ENCODE assay signal across 8 cellular contexts in the genomic region with DNA sequence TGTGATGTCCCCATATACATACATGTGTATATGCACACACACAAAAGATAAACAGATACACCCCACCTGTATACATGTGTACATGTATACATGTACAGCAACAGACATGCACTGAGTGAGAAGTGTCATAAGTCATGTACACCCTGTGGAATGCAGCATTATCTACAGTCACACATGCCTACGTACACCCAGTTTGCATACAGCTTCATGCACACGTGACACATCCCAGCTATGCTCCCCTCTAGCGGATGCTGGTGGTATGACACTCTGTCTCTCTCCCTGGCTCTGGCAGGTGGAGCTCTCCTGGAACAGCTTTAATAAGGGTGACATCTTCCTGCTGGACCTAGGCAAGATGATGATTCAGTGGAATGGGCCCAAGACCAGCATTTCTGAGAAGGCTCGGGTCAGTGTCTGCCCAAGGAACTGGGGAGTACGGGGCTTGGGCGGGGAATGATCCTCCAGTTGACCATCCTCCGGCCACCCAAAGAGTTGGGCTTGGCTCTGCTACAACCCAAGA.
DNase-seq lines count a peak whose midpoint lies in the region; ATAC-seq and TF ChIP-seq lines count a peak whose summit lies in the region.

No MANE protein-coding gene starts in this region.

- in situ Hi-C loops in astrocyte of the cerebellum (cut with HindIII; ENCODE audit: low sequenced_read_pairs): no loop called here

- peak; percentile 45 for DNase-seq in NCI-H1105 treated with DMSO at 0.1 percent for 48 hours (lab: John Stamatoyannopoulos, UW)
- DNase-seq in NCI-H1105 (lab: John Stamatoyannopoulos, UW): no peak
- DNase-seq in NCI-H1092 (lab: John Stamatoyannopoulos, UW): peak; percentile 13
- DNase-seq in T-helper 9 cell: peak; percentile 78
- peak; percentile 54 for DNase-seq in astrocyte of the cerebellum (ENCODE audit: low read depth)
- peak; percentile 76 for DNase-seq in iPS-NIHi7 (ENCODE audit: extremely low spot score)
- peak; percentile 54 to 65 for DNase-seq in stimulated activated CD4-positive, alpha-beta T cell treated with anti-CD3 and anti-CD28 coated beads, Interleukin-15, amount 100 ng/mL, for 1 hour (ENCODE audit: low read depth in 1 of 2, low spot score in 1 of 2)

- peak; percentile 96 for TF ChIP-seq CTCF in astrocyte of the cerebellum (IDR thresholded peaks at IDR 0.05; ENCODE audit: low read depth, low read length, missing control alignments)

- H3K4me3 ChIP-seq in astrocyte of the cerebellum (ENCODE audit: low read depth, low read length): no peak overlapping the region

- ATAC-seq in HG02623 (IDR thresholded peaks at IDR 0.05; ENCODE audit: unreplicated experiment): peak; percentile 45
